In the genomic region with DNA sequence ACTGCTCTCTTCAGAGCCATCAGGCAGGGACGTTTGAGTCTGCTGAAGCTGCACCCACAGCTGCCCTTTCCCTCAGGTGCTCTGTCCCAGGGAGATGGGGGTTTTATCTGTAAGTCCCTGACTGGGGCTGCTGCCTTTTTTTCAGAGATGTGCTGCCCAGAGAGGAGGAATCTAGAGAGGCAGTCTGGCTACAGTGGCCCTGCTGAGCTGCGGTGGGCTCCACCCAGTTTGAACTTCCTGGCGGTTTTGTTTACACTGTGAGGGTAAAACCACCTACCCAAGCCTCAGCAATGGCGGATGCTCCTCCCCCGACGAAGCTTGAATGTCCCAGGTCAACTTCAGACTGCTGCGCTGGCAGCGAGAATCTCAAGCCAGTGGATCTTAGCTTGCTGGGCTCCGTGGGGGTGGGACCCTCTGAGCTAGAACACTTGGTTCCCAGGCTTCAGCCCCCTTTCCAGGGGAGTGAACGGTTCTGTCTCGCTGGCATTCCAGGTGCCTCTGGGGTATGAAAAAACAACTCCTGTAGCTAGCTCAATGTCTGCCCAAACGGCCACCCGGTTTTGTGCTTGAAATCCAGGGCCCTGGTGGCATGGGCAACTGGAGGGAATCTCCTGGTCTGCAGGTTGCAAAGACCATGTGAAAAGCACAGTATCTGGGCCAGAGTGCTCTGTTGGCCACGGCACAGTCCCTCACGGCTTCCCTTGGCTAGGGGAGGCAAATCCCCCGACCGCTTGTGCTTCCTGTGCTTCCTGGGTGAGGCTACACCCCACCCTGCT, we compare ENCODE assay signal across 8 cellular contexts. TPM values are rescaled to one million over a fixed set of nuclear protein-coding genes. Genes with fewer than 3 reads are reported as not detected.
DNase-seq lines count a peak whose midpoint lies in the region; ATAC-seq and TF ChIP-seq lines count a peak whose summit lies in the region.

No MANE protein-coding gene starts in this region.

- no peak overlapping the region for H3K4me2 ChIP-seq in OCI-LY7 (ENCODE audit: low read length)

- H3K79me2 ChIP-seq in OCI-LY7 (ENCODE audit: insufficient read depth, low read depth, low read length), result no peaks in the 10 kb centered on the region

- peaks cover 15% of the 10 kb centered on the region for H3K36me3 Mint-ChIP-seq in CD4-positive, CD25-positive, alpha-beta regulatory T cell

- H3K4me3 Mint-ChIP-seq in CD4-positive, CD25-positive, alpha-beta regulatory T cell, result peak overlapping the region; percentile 77 to 83 (median 80)

- TF ChIP-seq POLR2A in sigmoid colon (IDR thresholded peaks at IDR 0.05) (no peak), suprapubic skin (IDR thresholded peaks at IDR 0.05) (no peak)

- peak overlapping the region; percentile 48 for H3K4me3 ChIP-seq in CD4-positive, CD25-positive, alpha-beta regulatory T cell (ENCODE audit: low read depth, low read length)
- H3K4me3 ChIP-seq in OCI-LY7 (ENCODE audit: low read depth, low read length, poor library complexity, severe bottlenecking) (no peak overlapping the region), psoas muscle (no peak overlapping the region), sigmoid colon (no peak overlapping the region), suprapubic skin (no peak overlapping the region)

- TF ChIP-seq EP300 in sigmoid colon (IDR thresholded peaks at IDR 0.05) (no peak), suprapubic skin (IDR thresholded peaks at IDR 0.05) (no peak)

- H3K4me1 Mint-ChIP-seq in CD4-positive, CD25-positive, alpha-beta regulatory T cell, result peaks cover 9 to 48% (median 26%) of the 10 kb centered on the region in 4 donors

- no peaks in the 10 kb centered on the region for H3K9me2 ChIP-seq in OCI-LY7 (ENCODE audit: insufficient read depth, low read length)

- H3K36me3 ChIP-seq in CD4-positive, CD25-positive, alpha-beta regulatory T cell (ENCODE audit: control insufficient read depth, insufficient read depth, low read length), result no peaks in the 10 kb centered on the region
- H3K36me3 ChIP-seq in OCI-LY7 (ENCODE audit: insufficient read depth, low read length), result no peaks in the 10 kb centered on the region
- no peaks in the 10 kb centered on the region for H3K36me3 ChIP-seq in psoas muscle (ENCODE audit: insufficient read depth in 1 of 2, low read depth in 1 of 2)
- H3K36me3 ChIP-seq in sigmoid colon, result no peaks in the 10 kb centered on the region
- no peaks in the 10 kb centered on the region for H3K36me3 ChIP-seq in suprapubic skin

- CTCF ChIA-PET in OCI-LY7 (lab: Charles Lee; ENCODE audit: unreplicated experiment), result no interaction called here

- no peaks in the 10 kb centered on the region for H4K20me1 ChIP-seq in OCI-LY7 (ENCODE audit: insufficient read depth, low read length)

- peak; percentile 94 to 97 for ATAC-seq in CD4-positive, CD25-positive, alpha-beta regulatory T cell (ENCODE audit: low read depth in 2 of 2)
- ATAC-seq in psoas muscle (peak in 2 of 4 donors; percentile 5 to 32), HG02759 (IDR thresholded peaks at IDR 0.05; ENCODE audit: unreplicated experiment) (no peak)

- DNase-seq in CD4-positive, CD25-positive, alpha-beta regulatory T cell, result peak; percentile 47 to 95 (median 83)
- DNase-seq in OCI-LY7 (ENCODE audit: low spot score) (peak; percentile 29), psoas muscle (no peak), sigmoid colon (no peak), suprapubic skin (ENCODE audit: low spot score in 2 of 2) (no peak), superior temporal gyrus (ENCODE audit: extremely low spot score) (no peak)
- DNase-seq in activated T-cell treated with anti-CD3 and anti-CD28 coated beads, Interleukin-2, amount 50 U/mL, for 48 hours, result peak; percentile 81 to 82

- H2AFZ ChIP-seq in OCI-LY7 (ENCODE audit: low read length), result peak overlapping the region; percentile 19; the same call in 1 of the 2 replicates

- no TSS peak for BruUV-seq in OCI-LY7 (replicated peaks; lab: Mats Ljungman, UMichigan)

- no peaks in the 10 kb centered on the region for H3K27me3 Mint-ChIP-seq in CD4-positive, CD25-positive, alpha-beta regulatory T cell

- 68 to 77% (median 73%) methylated on average over 17 of the region's 17 CpGs for WGBS in psoas muscle, 3 donors
- 54 to 66% methylated on average over 17 of the region's 17 CpGs for WGBS in sigmoid colon, 2 donors
- WGBS in suprapubic skin, result 71% methylated on average over 14 of the region's 17 CpGs

- no peak for TF ChIP-seq CTCF in OCI-LY7 (conservative IDR thresholded peaks at IDR 0.05; ENCODE audit: low read length)
- TF ChIP-seq CTCF in psoas muscle (IDR thresholded peaks at IDR 0.05), result no peak
- TF ChIP-seq CTCF in sigmoid colon (IDR thresholded peaks at IDR 0.05), result no peak
- TF ChIP-seq CTCF in suprapubic skin (IDR thresholded peaks at IDR 0.05), result no peak

- intact Hi-C loops in OCI-LY7 (cut with micrococcal nuclease; ENCODE audit: unreplicated experiment), result no loop called here
- intact Hi-C loops in psoas muscle (cut with DNase I), result no loop called here
- intact Hi-C loops in sigmoid colon (cut with DNase I), result no loop called here

- peaks cover 5 to 9% of the 10 kb centered on the region in 2 experiments for H3K9me3 ChIP-seq in CD4-positive, CD25-positive, alpha-beta regulatory T cell (ENCODE audit: control insufficient read depth in 2 of 2, low read length in 2 of 2)
- H3K9me3 ChIP-seq in OCI-LY7 (ENCODE audit: low read length), result no peaks in the 10 kb centered on the region
- H3K9me3 ChIP-seq in psoas muscle, result peaks cover 5% of the 10 kb centered on the region
- H3K9me3 ChIP-seq in sigmoid colon, result no peaks in the 10 kb centered on the region
- no peaks in the 10 kb centered on the region for H3K9me3 ChIP-seq in suprapubic skin

- POLR2A ChIA-PET in OCI-LY7 (lab: Charles Lee), result interaction anchor here (0.6 kb wide), 2 partner anchors 11 to 65 kb away, joined by 3 read pairs; no protein-coding TSS in a partner anchor

- peaks cover 16% of the 10 kb centered on the region for H3K4me1 ChIP-seq in CD4-positive, CD25-positive, alpha-beta regulatory T cell (ENCODE audit: control insufficient read depth, insufficient read depth, low read length, poor library complexity, severe bottlenecking)
- H3K4me1 ChIP-seq in OCI-LY7 (ENCODE audit: insufficient read depth, low read length, poor library complexity, severe bottlenecking) (peaks cover 4% of the 10 kb centered on the region), psoas muscle (peaks cover 11% of the 10 kb centered on the region), sigmoid colon (no peaks in the 10 kb centered on the region), suprapubic skin (no peaks in the 10 kb centered on the region)

- H3K9me3 Mint-ChIP-seq in CD4-positive, CD25-positive, alpha-beta regulatory T cell, result peaks cover 0 to 53% (median 27%) of the 10 kb centered on the region in 7 donors

- no peaks in the 10 kb centered on the region for H3K27me3 ChIP-seq in CD4-positive, CD25-positive, alpha-beta regulatory T cell (ENCODE audit: control insufficient read depth, insufficient read depth, low read length)
- H3K27me3 ChIP-seq in psoas muscle (ENCODE audit: insufficient read depth in 3 of 3, low read length in 2 of 3) (no peaks in the 10 kb centered on the region), sigmoid colon (no peaks in the 10 kb centered on the region), suprapubic skin (no peaks in the 10 kb centered on the region)

- H3K27ac Mint-ChIP-seq in CD4-positive, CD25-positive, alpha-beta regulatory T cell, result peak overlapping the region; percentile 93 to 98 (median 94)

- peak overlapping the region; percentile 68 for H3K27ac ChIP-seq in CD4-positive, CD25-positive, alpha-beta regulatory T cell (ENCODE audit: insufficient read depth, low read length, poor library complexity, severe bottlenecking)
- H3K27ac ChIP-seq in OCI-LY7 (ENCODE audit: low read depth, low read length, poor library complexity, severe bottlenecking), result no peak overlapping the region
- peak overlapping the region; percentile 86 for H3K27ac ChIP-seq in psoas muscle
- H3K27ac ChIP-seq in sigmoid colon, result no peak overlapping the region
- no peak overlapping the region for H3K27ac ChIP-seq in suprapubic skin

RNA-seq across cellular contexts. Expression of a gene that starts 21.1 kb away (rescaled TPM):
- total RNA-seq in CD4-positive, CD25-positive, alpha-beta regulatory T cell, result 179 TPM
- polyA plus RNA-seq in CD4-positive, CD25-positive, alpha-beta regulatory T cell, result 100 to 1,000 TPM; 125 to 184 (median 154) TPM
- 173 and 192 TPM in 2 replicates for total RNA-seq in OCI-LY7 (2014; rRNA removed; shearing (Covaris generic))
- 373 and 375 TPM in 2 replicates for total RNA-seq in OCI-LY7 (2022)
- total RNA-seq in psoas muscle, result 10 to 100 TPM; 11.5 to 25.0 (median 20.5) TPM
- 10 to 100 TPM in 1 of 3 donors, 1 to 10 TPM in 2; 4.2 to 15.3 (median 9.2) TPM for polyA plus RNA-seq in psoas muscle
- total RNA-seq in sigmoid colon, result 10 to 100 TPM in 2 of 4 donors, 1 to 10 TPM in 2; 9.4 to 15.3 (median 11.2) TPM
- 10 to 100 TPM in 1 of 3 donors, 1 to 10 TPM in 2; 5.4 to 60.5 (median 6.5) TPM for polyA plus RNA-seq in sigmoid colon
- 10 to 100 TPM; 23.9 to 42.2 (median 31.9) TPM for total RNA-seq in suprapubic skin

Comparison
In these comparisons a context has a peak if more than half of its experiments do, and no peak if none do; other contexts are left out.
1. DNase-seq: peak in CD4-positive, CD25-positive, alpha-beta regulatory T cell (3 of 3), OCI-LY7 (single experiment) and activated T-cell treated with anti-CD3 and anti-CD28 coated beads, Interleukin-2, amount 50 U/mL, for 48 hours (2 of 2); none in psoas muscle (0 of 2), sigmoid colon (single experiment), suprapubic skin (0 of 2) and superior temporal gyrus (single experiment).
2. H3K27ac ChIP-seq: peak in CD4-positive, CD25-positive, alpha-beta regulatory T cell (single experiment) and psoas muscle (single experiment); none in OCI-LY7 (single experiment), sigmoid colon (0 of 4) and suprapubic skin (single experiment).